Comparison of ENCODE assay signal across 17 cellular contexts in genomic region chr15:101071651-101072050, GRCh38.
DNase-seq lines count a peak whose midpoint lies in the region; ATAC-seq, FAIRE-seq and TF ChIP-seq lines count a peak whose summit lies in the region.
"Had no signal": no experiment of that assay in that cellular context is flagged by ENCODE, and none has a peak within 500 bp of the region (broad histone marks: within the 10 kb centered on the region; RNA-seq: fewer than 3 reads in every experiment).

No MANE protein-coding gene starts in this region.

- H3K79me2 ChIP-seq in PC-9 (ENCODE audit: low read depth), result no peaks in the 10 kb centered on the region
- H3K79me2 ChIP-seq in osteoblast (ENCODE audit: insufficient read depth, low read length), result no peaks in the 10 kb centered on the region

- H2AFZ ChIP-seq in PC-9 (no peak overlapping the region), osteoblast (ENCODE audit: low read length) (no peak overlapping the region)

- no peak overlapping the region for H3K9ac ChIP-seq in kidney (ENCODE audit: low read length in 2 of 2)

- TF ChIP-seq CTCF in PC-9 (conservative IDR thresholded peaks at IDR 0.05) (no peak), kidney (IDR thresholded peaks at IDR 0.05; ENCODE audit: borderline replicate concordance, extremely low read depth, insufficient read depth) (no peak), progenitor cell of endocrine pancreas (IDR thresholded peaks at IDR 0.05; ENCODE audit: unreplicated experiment) (no peak), adrenal gland (IDR thresholded peaks at IDR 0.05) (no peak), osteoblast (IDR thresholded peaks at IDR 0.05; ENCODE audit: extremely low read depth, low read depth, low read length) (no peak)

- peaks cover 10% of the 10 kb centered on the region for H3K27me3 Mint-ChIP-seq in progenitor cell of endocrine pancreas
- H3K27me3 Mint-ChIP-seq in naive thymus-derived CD8-positive, alpha-beta T cell, result peaks cover 0 to 10% (median 0%) of the 10 kb centered on the region in 5 donors

- no peak for TF ChIP-seq POLR2A in adrenal gland (IDR thresholded peaks at IDR 0.05)

- intact Hi-C loops in PC-9 (cut with micrococcal nuclease; ENCODE audit: unreplicated experiment), result no loop called here
- intact Hi-C loops in kidney (cut with DNase I), result no loop called here
- intact Hi-C loops in adrenal gland (cut with DNase I), result no loop called here

- no peaks in the 10 kb centered on the region for H3K36me3 Mint-ChIP-seq in progenitor cell of endocrine pancreas (ENCODE audit: insufficient read depth)
- no peaks in the 10 kb centered on the region for H3K36me3 Mint-ChIP-seq in naive thymus-derived CD8-positive, alpha-beta T cell

- no peak for ATAC-seq in naive thymus-derived CD8-positive, alpha-beta T cell
- ATAC-seq: A549 had no signal

- H4K20me1 ChIP-seq in PC-9 (ENCODE audit: insufficient read depth) (no peaks in the 10 kb centered on the region), osteoblast (ENCODE audit: insufficient read depth, low read length) (no peaks in the 10 kb centered on the region)

- H3F3A ChIP-seq in PC-9 (ENCODE audit: insufficient read depth, low read depth), result peaks cover 22% of the 10 kb centered on the region

- H3K27me3 ChIP-seq in PC-9 (ENCODE audit: insufficient read depth, low read depth) (no peaks in the 10 kb centered on the region), adrenal gland (no peaks in the 10 kb centered on the region), osteoblast (ENCODE audit: insufficient read depth, low read length) (no peaks in the 10 kb centered on the region)

- H3K36me3 ChIP-seq in PC-9 (ENCODE audit: low read depth) (no peaks in the 10 kb centered on the region), kidney (ENCODE audit: control insufficient read depth in 1 of 2, insufficient read depth in 2 of 2, low read length in 2 of 2) (no peaks in the 10 kb centered on the region), adrenal gland (replicated peaks in 1 of 2) (no peaks in the 10 kb centered on the region), osteoblast (ENCODE audit: insufficient read depth, low read length) (peaks cover 3% of the 10 kb centered on the region)

- no peak for FAIRE-seq in kidney (lab: Jason Lieb, UNC)
- FAIRE-seq: A549 had no signal

- peak overlapping the region; percentile 83 for H3K27ac ChIP-seq in PC-9
- H3K27ac ChIP-seq in kidney (ENCODE audit: low read depth in 2 of 2, low read length in 2 of 2), result no peak overlapping the region
- peak overlapping the region in 1 of 5 donors; percentile 88 for H3K27ac ChIP-seq in adrenal gland
- no peak overlapping the region for H3K27ac ChIP-seq in osteoblast (ENCODE audit: low read depth, low read length)

- H3K4me1 ChIP-seq in PC-9 (replicated peaks; ENCODE audit: insufficient read depth) (peaks cover 38% of the 10 kb centered on the region), kidney (ENCODE audit: control insufficient read depth in 1 of 2, insufficient read depth in 1 of 2, low read depth in 1 of 2, low read length in 2 of 2) (peaks cover 0 to 2% of the 10 kb centered on the region in 2 donors), adrenal gland (replicated peaks in 1 of 2) (peaks cover 0 to 14% of the 10 kb centered on the region in 2 donors), osteoblast (ENCODE audit: insufficient read depth, low read length) (peaks cover 37% of the 10 kb centered on the region)
- H3K4me1 ChIP-seq: A549 had no signal

- no peaks in the 10 kb centered on the region for H3K9me3 Mint-ChIP-seq in progenitor cell of endocrine pancreas (ENCODE audit: low read depth)
- H3K9me3 Mint-ChIP-seq in naive thymus-derived CD8-positive, alpha-beta T cell, result no peaks in the 10 kb centered on the region
- H3K9me3 Mint-ChIP-seq: IgD-negative memory B cell had no signal

- BruUV-seq in PC-9 (replicated peaks; lab: Mats Ljungman, UMichigan), result no TSS peak

- no peaks in the 10 kb centered on the region for H3K9me2 ChIP-seq in PC-9 (ENCODE audit: insufficient read depth)

- H3K4me3 Mint-ChIP-seq in progenitor cell of endocrine pancreas (ENCODE audit: low read depth), result no peak overlapping the region
- no peak overlapping the region for H3K4me3 Mint-ChIP-seq in naive thymus-derived CD8-positive, alpha-beta T cell
- H3K4me3 Mint-ChIP-seq: IgD-negative memory B cell had no signal

- POLR2A ChIA-PET in PC-9 (lab: Charles Lee; ENCODE audit: unreplicated experiment), result no interaction called here
- POLR2A ChIA-PET in naive thymus-derived CD8-positive, alpha-beta T cell (lab: Charles Lee), result interaction anchor here (0.6 kb wide), 1 partner anchor 180 kb away, joined by 4 read pairs; the partner anchor contains the start of gene CHSY1

- 96 to 99% (median 98%) methylated on average over 10 of the region's 10 CpGs for WGBS in adrenal gland, 4 donors

- CTCF ChIA-PET in PC-9 (lab: Charles Lee), result interaction anchor here (0.7 kb wide), 1 partner anchor 15 kb away, joined by 3 read pairs; no protein-coding TSS in a partner anchor

- H3K4me2 ChIP-seq in PC-9 (no peak overlapping the region; the same call in 1 of the 2 replicates), osteoblast (ENCODE audit: insufficient read depth, low read length) (no peak overlapping the region)
- H3K4me2 ChIP-seq: A549 had no signal

- H3K4me1 Mint-ChIP-seq in progenitor cell of endocrine pancreas (ENCODE audit: low read depth), result peaks cover 25% of the 10 kb centered on the region
- peaks cover 0 to 4% (median 1%) of the 10 kb centered on the region in 4 donors for H3K4me1 Mint-ChIP-seq in naive thymus-derived CD8-positive, alpha-beta T cell
- H3K4me1 Mint-ChIP-seq: IgD-negative memory B cell had no signal

- peak; percentile 34 for DNase-seq in activated effector memory CD4-positive, alpha-beta T cell treated with anti-CD3 and anti-CD28 coated beads, Interleukin-2, amount 50 U/mL, for 16 hours
- DNase-seq in activated effector memory CD4-positive, alpha-beta T cell treated with Interleukin-2 at 50 U/mL for 16 hours, result no peak
- DNase-seq in PC-9, result no peak
- DNase-seq in kidney, result peak; percentile 32
- DNase-seq in progenitor cell of endocrine pancreas (ENCODE audit: low spot score, unreplicated experiment), result no peak
- no peak for DNase-seq in adrenal gland
- no peak for DNase-seq in naive thymus-derived CD8-positive, alpha-beta T cell
- no peak for DNase-seq in osteoblast (ENCODE audit: insufficient read length, low spot score, missing footprints)
- DNase-seq: AML-193, H7, NCI-H1436 treated with DMSO at 0.1 percent for 48 hours, NCI-H2107, NCI-H345, PC-3, SHP77 had no signal

- H3K27ac Mint-ChIP-seq in progenitor cell of endocrine pancreas, result peak overlapping the region; percentile 73
- no peak overlapping the region for H3K27ac Mint-ChIP-seq in naive thymus-derived CD8-positive, alpha-beta T cell

- H3K4me3 ChIP-seq in PC-9, result no peak overlapping the region
- no peak overlapping the region for H3K4me3 ChIP-seq in kidney (ENCODE audit: low read length in 2 of 2)
- no peak overlapping the region for H3K4me3 ChIP-seq in adrenal gland
- H3K4me3 ChIP-seq in osteoblast (ENCODE audit: insufficient read depth, low read length), result no peak overlapping the region
- H3K4me3 ChIP-seq: A549 had no signal

- H3K9me3 ChIP-seq in PC-9 (ENCODE audit: insufficient read depth, low read depth) (no peaks in the 10 kb centered on the region), kidney (ENCODE audit: control insufficient read depth in 1 of 2, low read length in 2 of 2) (no peaks in the 10 kb centered on the region), adrenal gland (replicated peaks in 1 of 3) (no peaks in the 10 kb centered on the region), osteoblast (ENCODE audit: low read depth, low read length) (no peaks in the 10 kb centered on the region)
- H3K9me3 ChIP-seq: A549 had no signal

Comparison
In these comparisons a context has a peak if more than half of its experiments do, and no peak if none do; other contexts are left out.
1. DNase-seq: peak in activated effector memory CD4-positive, alpha-beta T cell treated with anti-CD3 and anti-CD28 coated beads, Interleukin-2, amount 50 U/mL, for 16 hours (single experiment) and kidney (single experiment); none in activated effector memory CD4-positive, alpha-beta T cell treated with Interleukin-2 at 50 U/mL for 16 hours (single experiment), PC-9 (0 of 2), progenitor cell of endocrine pancreas (single experiment), adrenal gland (0 of 7), naive thymus-derived CD8-positive, alpha-beta T cell (0 of 10) and osteoblast (single experiment).